1 cellular context compared by ENCODE assay signal in genomic region chr7:158029431-158029938, GRCh38.
TF ChIP-seq lines count a peak whose summit lies in the region.

No MANE protein-coding gene starts in this region.

TF ChIP-seq in HepG2, 621 proteins besides CTCF, POLR2A, EP300 and RAD21 (continued from another document):
- peak; percentile 62 for TF ChIP-seq TFAP4 (IDR thresholded peaks at IDR 0.05; ENCODE audit: borderline replicate concordance, low read depth)
- 0 out of 2 replicates have a peak, but pooled peaks have one; percentile 30 for TF ChIP-seq NR2F2 (IDR thresholded peaks at IDR 0.05; ENCODE audit: borderline replicate concordance, low read depth)
- no peak for TF ChIP-seq ZSCAN22 (CRISPR knock-in tag; IDR thresholded peaks at IDR 0.05)
- 0 out of 2 replicates have a peak, but pooled peaks have one; percentile 37 for TF ChIP-seq PHF21A (CRISPR knock-in tag; IDR thresholded peaks at IDR 0.05)
- TF ChIP-seq RFX1 (IDR thresholded peaks at IDR 0.05), result no peak
- TF ChIP-seq EED (CRISPR knock-in tag; IDR thresholded peaks at IDR 0.05), result no peak
- no peak for TF ChIP-seq TOE1 (CRISPR knock-in tag; IDR thresholded peaks at IDR 0.05)
- TF ChIP-seq SKI (IDR thresholded peaks at IDR 0.05; ENCODE audit: partially characterized antibody), result no peak
- TF ChIP-seq ZNF841 (CRISPR knock-in tag; IDR thresholded peaks at IDR 0.05; ENCODE audit: borderline replicate concordance), result no peak
- peak; percentile 45; the same call in 1 of the 2 replicates for TF ChIP-seq HDAC2 (CRISPR knock-in tag; IDR thresholded peaks at IDR 0.05)
- no peak for TF ChIP-seq MAFK (conservative IDR thresholded peaks at IDR 0.05 in 1 of 2, IDR thresholded peaks at IDR 0.05 in 1 of 2; ENCODE audit: low read length in 2 of 2)
- no peak for TF ChIP-seq RAD51 (IDR thresholded peaks at IDR 0.05; ENCODE audit: borderline replicate concordance)
- TF ChIP-seq YY1 (IDR thresholded peaks at IDR 0.05; ENCODE audit: insufficient read depth, insufficient replicate concordance, low read depth, low read length), result no peak
- no peak for TF ChIP-seq PPARG (CRISPR knock-in tag; conservative IDR thresholded peaks at IDR 0.05)
- peak; percentile 38; the same call in 1 of the 2 replicates for TF ChIP-seq ZNF292 (CRISPR knock-in tag; IDR thresholded peaks at IDR 0.05; ENCODE audit: borderline replicate concordance, low read depth)
- TF ChIP-seq SAP130 (CRISPR knock-in tag; IDR thresholded peaks at IDR 0.05; ENCODE audit: low read depth), result peak; percentile 47
- TF ChIP-seq RBM39 (IDR thresholded peaks at IDR 0.05; ENCODE audit: low read depth, low read length, poor library complexity, severe bottlenecking), result no peak
- TF ChIP-seq RARG (CRISPR knock-in tag; IDR thresholded peaks at IDR 0.05; ENCODE audit: low read depth), result no peak
- TF ChIP-seq FOXK1 (CRISPR knock-in tag; IDR thresholded peaks at IDR 0.05; ENCODE audit: borderline replicate concordance, low read depth), result no peak
- TF ChIP-seq TCF7L2 (IDR thresholded peaks at IDR 0.05; ENCODE audit: low read depth, low read length), result no peak
- no peak for TF ChIP-seq ZNF768 (CRISPR knock-in tag; IDR thresholded peaks at IDR 0.05)
- TF ChIP-seq SALL1 (CRISPR knock-in tag; IDR thresholded peaks at IDR 0.05), result peak; percentile 32
- no peak for TF ChIP-seq HMGXB4 (CRISPR knock-in tag; IDR thresholded peaks at IDR 0.05; ENCODE audit: borderline replicate concordance in 1 of 2, low read depth in 1 of 2)
- TF ChIP-seq, protein P1, sequence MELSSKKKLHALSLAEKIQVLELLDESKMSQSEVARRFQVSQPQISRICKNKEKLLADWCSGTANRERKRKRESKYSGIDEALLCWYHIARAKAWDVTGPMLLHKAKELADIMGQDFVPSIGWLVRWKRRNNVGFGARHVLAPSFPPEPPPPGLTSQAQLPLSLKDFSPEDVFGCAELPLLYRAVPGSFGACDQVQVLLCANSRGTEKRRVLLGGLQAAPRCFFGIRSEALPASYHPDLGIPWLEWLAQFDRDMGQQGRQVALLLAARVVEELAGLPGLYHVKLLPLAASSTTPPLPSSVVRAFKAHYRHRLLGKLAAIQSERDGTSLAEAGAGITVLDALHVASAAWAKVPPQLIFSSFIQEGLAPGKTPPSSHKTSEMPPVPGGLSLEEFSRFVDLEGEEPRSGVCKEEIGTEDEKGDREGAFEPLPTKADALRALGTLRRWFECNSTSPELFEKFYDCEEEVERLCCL (CRISPR knock-in tag; IDR thresholded peaks at IDR 0.05; ENCODE audit: borderline replicate concordance), result no peak
- no peak for TF ChIP-seq HCFC1 (IDR thresholded peaks at IDR 0.05; ENCODE audit: low read depth, low read length)
- TF ChIP-seq ZNF496 (CRISPR knock-in tag; IDR thresholded peaks at IDR 0.05; ENCODE audit: insufficient replicate concordance), result no peak
- TF ChIP-seq, protein P2, sequence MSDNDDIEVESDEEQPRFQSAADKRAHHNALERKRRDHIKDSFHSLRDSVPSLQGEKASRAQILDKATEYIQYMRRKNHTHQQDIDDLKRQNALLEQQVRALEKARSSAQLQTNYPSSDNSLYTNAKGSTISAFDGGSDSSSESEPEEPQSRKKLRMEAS (IDR thresholded peaks at IDR 0.05), result peak; percentile 49; the same call in 1 of the 2 replicates
- 0 out of 2 replicates have a peak, but pooled peaks have one; percentile 12 for TF ChIP-seq HDAC1 (CRISPR knock-in tag; IDR thresholded peaks at IDR 0.05)
- TF ChIP-seq, protein P3, sequence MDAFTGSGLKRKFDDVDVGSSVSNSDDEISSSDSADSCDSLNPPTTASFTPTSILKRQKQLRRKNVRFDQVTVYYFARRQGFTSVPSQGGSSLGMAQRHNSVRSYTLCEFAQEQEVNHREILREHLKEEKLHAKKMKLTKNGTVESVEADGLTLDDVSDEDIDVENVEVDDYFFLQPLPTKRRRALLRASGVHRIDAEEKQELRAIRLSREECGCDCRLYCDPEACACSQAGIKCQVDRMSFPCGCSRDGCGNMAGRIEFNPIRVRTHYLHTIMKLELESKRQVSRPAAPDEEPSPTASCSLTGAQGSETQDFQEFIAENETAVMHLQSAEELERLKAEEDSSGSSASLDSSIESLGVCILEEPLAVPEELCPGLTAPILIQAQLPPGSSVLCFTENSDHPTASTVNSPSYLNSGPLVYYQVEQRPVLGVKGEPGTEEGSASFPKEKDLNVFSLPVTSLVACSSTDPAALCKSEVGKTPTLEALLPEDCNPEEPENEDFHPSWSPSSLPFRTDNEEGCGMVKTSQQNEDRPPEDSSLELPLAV (CRISPR knock-in tag; conservative IDR thresholded peaks at IDR 0.05; ENCODE audit: low read depth), result no peak
- TF ChIP-seq ZNF75D (CRISPR knock-in tag; IDR thresholded peaks at IDR 0.05; ENCODE audit: borderline replicate concordance), result no peak
- TF ChIP-seq, protein P4, sequence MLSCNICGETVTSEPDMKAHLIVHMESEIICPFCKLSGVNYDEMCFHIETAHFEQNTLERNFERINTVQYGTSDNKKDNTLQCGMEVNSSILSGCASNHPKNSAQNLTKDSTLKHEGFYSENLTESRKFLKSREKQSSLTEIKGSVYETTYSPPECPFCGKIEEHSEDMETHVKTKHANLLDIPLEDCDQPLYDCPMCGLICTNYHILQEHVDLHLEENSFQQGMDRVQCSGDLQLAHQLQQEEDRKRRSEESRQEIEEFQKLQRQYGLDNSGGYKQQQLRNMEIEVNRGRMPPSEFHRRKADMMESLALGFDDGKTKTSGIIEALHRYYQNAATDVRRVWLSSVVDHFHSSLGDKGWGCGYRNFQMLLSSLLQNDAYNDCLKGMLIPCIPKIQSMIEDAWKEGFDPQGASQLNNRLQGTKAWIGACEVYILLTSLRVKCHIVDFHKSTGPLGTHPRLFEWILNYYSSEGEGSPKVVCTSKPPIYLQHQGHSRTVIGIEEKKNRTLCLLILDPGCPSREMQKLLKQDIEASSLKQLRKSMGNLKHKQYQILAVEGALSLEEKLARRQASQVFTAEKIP (CRISPR knock-in tag; IDR thresholded peaks at IDR 0.05; ENCODE audit: borderline replicate concordance), result no peak
- TF ChIP-seq SP5 (CRISPR knock-in tag; IDR thresholded peaks at IDR 0.05; ENCODE audit: borderline replicate concordance, low read depth), result 0 out of 2 replicates have a peak, but pooled peaks have one; percentile 27
- TF ChIP-seq RBFOX2 (IDR thresholded peaks at IDR 0.05; ENCODE audit: low read depth, low read length), result no peak
- TF ChIP-seq, protein P5, sequence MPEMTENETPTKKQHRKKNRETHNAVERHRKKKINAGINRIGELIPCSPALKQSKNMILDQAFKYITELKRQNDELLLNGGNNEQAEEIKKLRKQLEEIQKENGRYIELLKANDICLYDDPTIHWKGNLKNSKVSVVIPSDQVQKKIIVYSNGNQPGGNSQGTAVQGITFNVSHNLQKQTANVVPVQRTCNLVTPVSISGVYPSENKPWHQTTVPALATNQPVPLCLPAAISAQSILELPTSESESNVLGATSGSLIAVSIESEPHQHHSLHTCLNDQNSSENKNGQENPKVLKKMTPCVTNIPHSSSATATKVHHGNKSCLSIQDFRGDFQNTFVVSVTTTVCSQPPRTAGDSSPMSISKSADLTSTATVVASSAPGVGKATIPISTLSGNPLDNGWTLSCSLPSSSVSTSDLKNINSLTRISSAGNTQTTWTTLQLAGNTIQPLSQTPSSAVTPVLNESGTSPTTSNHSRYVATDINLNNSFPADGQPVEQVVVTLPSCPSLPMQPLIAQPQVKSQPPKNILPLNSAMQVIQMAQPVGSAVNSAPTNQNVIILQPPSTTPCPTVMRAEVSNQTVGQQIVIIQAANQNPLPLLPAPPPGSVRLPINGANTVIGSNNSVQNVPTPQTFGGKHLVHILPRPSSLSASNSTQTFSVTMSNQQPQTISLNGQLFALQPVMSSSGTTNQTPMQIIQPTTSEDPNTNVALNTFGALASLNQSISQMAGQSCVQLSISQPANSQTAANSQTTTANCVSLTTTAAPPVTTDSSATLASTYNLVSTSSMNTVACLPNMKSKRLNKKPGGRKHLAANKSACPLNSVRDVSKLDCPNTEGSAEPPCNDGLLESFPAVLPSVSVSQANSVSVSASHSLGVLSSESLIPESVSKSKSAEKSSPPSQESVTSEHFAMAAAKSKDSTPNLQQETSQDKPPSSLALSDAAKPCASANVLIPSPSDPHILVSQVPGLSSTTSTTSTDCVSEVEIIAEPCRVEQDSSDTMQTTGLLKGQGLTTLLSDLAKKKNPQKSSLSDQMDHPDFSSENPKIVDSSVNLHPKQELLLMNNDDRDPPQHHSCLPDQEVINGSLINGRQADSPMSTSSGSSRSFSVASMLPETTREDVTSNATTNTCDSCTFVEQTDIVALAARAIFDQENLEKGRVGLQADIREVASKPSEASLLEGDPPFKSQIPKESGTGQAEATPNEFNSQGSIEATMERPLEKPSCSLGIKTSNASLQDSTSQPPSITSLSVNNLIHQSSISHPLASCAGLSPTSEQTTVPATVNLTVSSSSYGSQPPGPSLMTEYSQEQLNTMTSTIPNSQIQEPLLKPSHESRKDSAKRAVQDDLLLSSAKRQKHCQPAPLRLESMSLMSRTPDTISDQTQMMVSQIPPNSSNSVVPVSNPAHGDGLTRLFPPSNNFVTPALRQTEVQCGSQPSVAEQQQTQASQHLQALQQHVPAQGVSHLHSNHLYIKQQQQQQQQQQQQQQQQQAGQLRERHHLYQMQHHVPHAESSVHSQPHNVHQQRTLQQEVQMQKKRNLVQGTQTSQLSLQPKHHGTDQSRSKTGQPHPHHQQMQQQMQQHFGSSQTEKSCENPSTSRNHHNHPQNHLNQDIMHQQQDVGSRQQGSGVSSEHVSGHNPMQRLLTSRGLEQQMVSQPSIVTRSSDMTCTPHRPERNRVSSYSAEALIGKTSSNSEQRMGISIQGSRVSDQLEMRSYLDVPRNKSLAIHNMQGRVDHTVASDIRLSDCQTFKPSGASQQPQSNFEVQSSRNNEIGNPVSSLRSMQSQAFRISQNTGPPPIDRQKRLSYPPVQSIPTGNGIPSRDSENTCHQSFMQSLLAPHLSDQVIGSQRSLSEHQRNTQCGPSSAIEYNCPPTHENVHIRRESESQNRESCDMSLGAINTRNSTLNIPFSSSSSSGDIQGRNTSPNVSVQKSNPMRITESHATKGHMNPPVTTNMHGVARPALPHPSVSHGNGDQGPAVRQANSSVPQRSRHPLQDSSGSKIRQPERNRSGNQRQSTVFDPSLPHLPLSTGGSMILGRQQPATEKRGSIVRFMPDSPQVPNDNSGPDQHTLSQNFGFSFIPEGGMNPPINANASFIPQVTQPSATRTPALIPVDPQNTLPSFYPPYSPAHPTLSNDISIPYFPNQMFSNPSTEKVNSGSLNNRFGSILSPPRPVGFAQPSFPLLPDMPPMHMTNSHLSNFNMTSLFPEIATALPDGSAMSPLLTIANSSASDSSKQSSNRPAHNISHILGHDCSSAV (CRISPR knock-in tag; IDR thresholded peaks at IDR 0.05; ENCODE audit: borderline replicate concordance), result no peak
- TF ChIP-seq NBN (conservative IDR thresholded peaks at IDR 0.05), result no peak
- TF ChIP-seq MTA3 (CRISPR knock-in tag; IDR thresholded peaks at IDR 0.05), result no peak
